Comparison of ENCODE assay signal across 7 cellular contexts in the genomic region with DNA sequence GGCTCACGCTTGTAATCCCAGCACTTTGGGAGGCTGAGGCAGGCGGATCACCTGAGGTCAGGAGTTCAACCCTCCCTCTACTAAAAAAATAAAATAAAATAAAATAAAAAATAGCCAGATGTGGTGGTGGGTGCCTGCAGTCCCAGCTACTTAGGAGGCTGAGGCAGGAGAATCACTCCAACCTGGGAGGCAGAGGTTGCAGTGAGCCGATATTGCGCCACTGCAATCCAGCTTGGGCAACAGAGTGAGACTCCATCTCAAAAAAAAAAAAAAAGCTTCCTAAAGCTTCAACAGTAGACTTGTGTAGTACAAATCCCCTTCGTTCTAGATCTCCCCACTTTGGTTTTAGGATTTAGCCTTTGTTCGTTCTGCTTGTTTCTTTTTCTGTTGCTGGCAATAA. TPM values are rescaled to one million over a fixed set of nuclear protein-coding genes. Genes with fewer than 3 reads are reported as not detected.
DNase-seq lines count a peak whose midpoint lies in the region; ATAC-seq, FAIRE-seq and TF ChIP-seq lines count a peak whose summit lies in the region.
"Not testable (repeated sequence)": the region's sequence is repeated elsewhere in the genome, so short reads cannot be mapped to it uniquely, and the experiment has no call there.

No MANE protein-coding gene starts in this region.

- not testable (repeated sequence) for H2AK5ac ChIP-seq in IMR-90 (ENCODE audit: low read depth, low read length); trophoblast cell (ENCODE audit: low read length)

- H3K4me3 ChIP-seq in IMR-90 (ENCODE audit: insufficient read depth, low read depth, low read length); SU-DHL-6 (ENCODE audit: insufficient read depth, low read length, poor library complexity, severe bottlenecking); K562; fibroblast of pulmonary artery (replicated peaks; ENCODE audit: low read depth, low read length); trophoblast cell (ENCODE audit: low read depth, low read length): not testable (repeated sequence)

- peaks cover 100% of the 10 kb centered on the region for H3K79me2 ChIP-seq in SU-DHL-6 (ENCODE audit: insufficient read depth, low read length)
- peaks cover 91% of the 10 kb centered on the region for H3K79me2 ChIP-seq in K562 (ENCODE audit: control insufficient read depth, insufficient read depth, low read length)
- peaks cover 12% of the 10 kb centered on the region for H3K79me2 ChIP-seq in trophoblast cell (ENCODE audit: control insufficient read depth, insufficient read depth, low read length, poor library complexity)

- TF ChIP-seq CTCF in IMR-90 (conservative IDR thresholded peaks at IDR 0.05; ENCODE audit: low read depth, low read length); SU-DHL-6 (IDR thresholded peaks at IDR 0.05; ENCODE audit: insufficient read depth, low read length, poor library complexity, severe bottlenecking); K562 (IDR thresholded peaks at IDR 0.05 in 2 of 3, conservative IDR thresholded peaks at IDR 0.05 in 1 of 3; ENCODE audit: insufficient read depth in 2 of 3, low read depth in 1 of 3, low read length in 3 of 3); fibroblast of pulmonary artery (IDR thresholded peaks at IDR 0.05; ENCODE audit: low read length, missing control alignments): not testable (repeated sequence)

- H2BK5ac ChIP-seq in IMR-90 (ENCODE audit: low read depth, low read length, poor library complexity, severe bottlenecking); trophoblast cell (ENCODE audit: low read depth, low read length, poor library complexity): not testable (repeated sequence)

- not testable (repeated sequence) for H3K27me3 Mint-ChIP-seq in activated T-helper 2 cell treated with anti-CD3 and anti-CD28 coated beads, Interferon-gamma antibody, Interleukin-2, Interleukin-4, amounts not matched to agents 10 μg/mL and 5 μg/mL and 100 μg/mL, durations not matched to agents 14 hours and 24 hours and 36 hours (ENCODE audit: low read depth)

- peak overlapping the region; percentile 11; the same call in 1 of the 2 replicates for H3K23ac ChIP-seq in IMR-90 (ENCODE audit: low read depth, low read length)
- not testable (repeated sequence) for H3K23ac ChIP-seq in trophoblast cell (ENCODE audit: low read length)

- not testable (repeated sequence) for H3K27ac ChIP-seq in IMR-90 (ENCODE audit: insufficient read depth, low read length); SU-DHL-6 (ENCODE audit: low read depth, low read length); K562 (ENCODE audit: extremely low read depth, low read depth, low read length); trophoblast cell (ENCODE audit: low read depth, low read length)

- not testable (repeated sequence) for H2AK9ac ChIP-seq in IMR-90 (replicated peaks; ENCODE audit: low read depth, low read length, poor library complexity)

- H3K9me3 Mint-ChIP-seq in activated T-helper 2 cell treated with anti-CD3 and anti-CD28 coated beads, Interferon-gamma antibody, Interleukin-2, Interleukin-4, amounts not matched to agents 10 μg/mL and 5 μg/mL and 100 μg/mL, durations not matched to agents 14 hours and 24 hours and 36 hours = not testable (repeated sequence)

- H3K79me1 ChIP-seq in IMR-90 (ENCODE audit: low read depth in 1 of 2, low read length in 2 of 2) = peaks cover 0 to 66% of the 10 kb centered on the region in 2 experiments
- H3K79me1 ChIP-seq in trophoblast cell (ENCODE audit: low read length) = not testable (repeated sequence)

- TF ChIP-seq POLR2A in IMR-90 (IDR thresholded peaks at IDR 0.05; ENCODE audit: low read depth, low read length); K562 (conservative IDR thresholded peaks at IDR 0.05): not testable (repeated sequence)

- H3K56ac ChIP-seq in IMR-90 (ENCODE audit: extremely low read depth, insufficient read depth, low read length) = not testable (repeated sequence)

- dilution Hi-C loops in IMR-90 (cut with HindIII; ENCODE audit: low sequenced_read_pairs, unreplicated experiment) = not testable (repeated sequence)

- not testable (repeated sequence) for H2BK12ac ChIP-seq in trophoblast cell (ENCODE audit: low read length)

- ATAC-seq in IMR-90 (ENCODE audit: low read depth); K562: not testable (repeated sequence)

- CTCF ChIA-PET in IMR-90 (lab: Yijun Ruan, JAX) = interaction anchor here (0.7 kb wide), 1 partner anchor 814 kb away, joined by 3 read pairs; no protein-coding TSS in a partner anchor
- CTCF ChIA-PET in K562 (lab: Yijun Ruan, JAX; ENCODE audit: low intra/inter-chr PET ratio) = not testable (repeated sequence)

- H3K36me3 Mint-ChIP-seq in activated T-helper 2 cell treated with anti-CD3 and anti-CD28 coated beads, Interferon-gamma antibody, Interleukin-2, Interleukin-4, amounts not matched to agents 10 μg/mL and 5 μg/mL and 100 μg/mL, durations not matched to agents 14 hours and 24 hours and 36 hours (ENCODE audit: low read depth) = peaks cover 44% of the 10 kb centered on the region

- H3K4me2 ChIP-seq in IMR-90 (ENCODE audit: low read depth, low read length); K562 (ENCODE audit: insufficient read depth, low read length); trophoblast cell (ENCODE audit: low read length): not testable (repeated sequence)
- peak overlapping the region; percentile 20 for H3K4me2 ChIP-seq in SU-DHL-6 (ENCODE audit: low read depth, low read length, poor library complexity, severe bottlenecking)

- H2BK15ac ChIP-seq in IMR-90 (ENCODE audit: low read depth, low read length) = not testable (repeated sequence)

- H2AFZ ChIP-seq in IMR-90 (replicated peaks; ENCODE audit: low read length, poor library complexity); SU-DHL-6 (ENCODE audit: low read depth, low read length, severe bottlenecking); K562 (ENCODE audit: low read depth, low read length); trophoblast cell (ENCODE audit: insufficient read depth, low read length, poor library complexity): not testable (repeated sequence)

- H3K9me2 ChIP-seq in SU-DHL-6 (replicated peaks; ENCODE audit: insufficient read depth, low read length) = not testable (repeated sequence)

- H3K9me1 ChIP-seq in IMR-90 (ENCODE audit: insufficient read depth, low read length); K562 (ENCODE audit: control insufficient read depth, insufficient read depth, low read length): not testable (repeated sequence)

- not testable (repeated sequence) for FAIRE-seq in K562 (lab: Jason Lieb, UNC)

- not testable (repeated sequence) for TF ChIP-seq EP300 in K562 (IDR thresholded peaks at IDR 0.05; ENCODE audit: low read length)

- WGBS in IMR-90 (ENCODE audit: extremely low coverage in 2 of 2, insufficient read length in 1 of 2), 2 experiments = no CpG with 5 or more reads among the region's 6 CpGs
- WGBS in K562 (ENCODE audit: insufficient coverage, low coverage, missing lambda C conversion rate) = 92% methylated on average over 6 of the region's 6 CpGs
- no CpG with 5 or more reads among the region's 6 CpGs for WGBS in trophoblast cell (ENCODE audit: extremely low coverage, insufficient coverage, insufficient read length)

- H3F3A ChIP-seq in SU-DHL-6 (ENCODE audit: insufficient read depth) = not testable (repeated sequence)

- H2BK120ac ChIP-seq in IMR-90 (ENCODE audit: low read depth, low read length); trophoblast cell (ENCODE audit: insufficient read depth, low read length, poor library complexity): not testable (repeated sequence)

- H4K20me1 ChIP-seq in IMR-90 (ENCODE audit: insufficient read depth, low read length) (peaks cover 93% of the 10 kb centered on the region), SU-DHL-6 (ENCODE audit: low read depth, low read length) (peaks cover 21% of the 10 kb centered on the region)
- not testable (repeated sequence) for H4K20me1 ChIP-seq in K562 (replicated peaks; ENCODE audit: control insufficient read depth, insufficient read depth, low read length)

- not testable (repeated sequence) for H4K91ac ChIP-seq in IMR-90 (ENCODE audit: insufficient read depth, low read depth, low read length); trophoblast cell (ENCODE audit: low read depth, low read length)

- in situ Hi-C loops in IMR-90 (cut with MboI; ENCODE audit: low sequenced_read_pairs); K562 (cut with MboI): not testable (repeated sequence)

- not testable (repeated sequence) for H3K27me3 ChIP-seq in IMR-90 (ENCODE audit: control insufficient read depth, insufficient read depth, low read length); SU-DHL-6 (ENCODE audit: low read length); K562 (ENCODE audit: control insufficient read depth in 2 of 2, insufficient read depth in 2 of 2, low read length in 2 of 2); trophoblast cell (ENCODE audit: insufficient read depth, low read length)

- H3K4me3 Mint-ChIP-seq in activated T-helper 2 cell treated with anti-CD3 and anti-CD28 coated beads, Interferon-gamma antibody, Interleukin-2, Interleukin-4, amounts not matched to agents 10 μg/mL and 5 μg/mL and 100 μg/mL, durations not matched to agents 14 hours and 24 hours and 36 hours (ENCODE audit: low read depth) = not testable (repeated sequence)

- H2BK20ac ChIP-seq in IMR-90 (ENCODE audit: low read depth, low read length) = not testable (repeated sequence)

- not testable (repeated sequence) for BruUV-seq in IMR-90 (replicated peaks; lab: Mats Ljungman, UMichigan); K562 (replicated peaks; lab: Mats Ljungman, UMichigan)

- not testable (repeated sequence) for H3K9ac ChIP-seq in IMR-90 (ENCODE audit: low read depth, low read length); SU-DHL-6 (ENCODE audit: low read length); K562 (ENCODE audit: insufficient read depth in 1 of 2, low read depth in 2 of 2, low read length in 2 of 2); trophoblast cell (ENCODE audit: low read length)

- H3K14ac ChIP-seq in IMR-90 (replicated peaks; ENCODE audit: low read depth, low read length); trophoblast cell (ENCODE audit: low read length): not testable (repeated sequence)

- not testable (repeated sequence) for H3K9me3 ChIP-seq in IMR-90 (ENCODE audit: control insufficient read depth, insufficient read depth, low read length); SU-DHL-6 (ENCODE audit: insufficient read depth, low read length); K562 (replicated peaks; ENCODE audit: control insufficient read depth, insufficient read depth, low read depth, low read length); trophoblast cell (ENCODE audit: insufficient read depth, low read depth, low read length)

- not testable (repeated sequence) for H4K12ac ChIP-seq in trophoblast cell (ENCODE audit: low read depth, low read length)

- TF ChIP-seq RAD21 in IMR-90 (IDR thresholded peaks at IDR 0.05; ENCODE audit: low read length); K562 (CRISPR knock-in tag; conservative IDR thresholded peaks at IDR 0.05 in 1 of 2, IDR thresholded peaks at IDR 0.05 in 1 of 2): not testable (repeated sequence)

- intact Hi-C loops in IMR-90 (cut with micrococcal nuclease); activated T-helper 2 cell treated with anti-CD3 and anti-CD28 coated beads, Interferon-gamma antibody, Interleukin-2, Interleukin-4, amounts not matched to agents 10 μg/mL and 5 μg/mL and 100 μg/mL, durations not matched to agents 14 hours and 24 hours and 36 hours (cut with micrococcal nuclease); K562 (cut with micrococcal nuclease): not testable (repeated sequence)

- not testable (repeated sequence) for H4K8ac ChIP-seq in IMR-90 (ENCODE audit: low read depth in 2 of 2, low read length in 2 of 2); trophoblast cell (ENCODE audit: low read depth, low read length)

- H3K4ac ChIP-seq in IMR-90 (ENCODE audit: low read depth, low read length) = not testable (repeated sequence)
- H3K4ac ChIP-seq in trophoblast cell (ENCODE audit: low read depth, low read length) = peak overlapping the region; percentile 62

- not testable (repeated sequence) for H4K5ac ChIP-seq in IMR-90 (ENCODE audit: low read depth, low read length)

- not testable (repeated sequence) for H3K4me1 ChIP-seq in IMR-90 (ENCODE audit: control insufficient read depth, insufficient read depth, low read length); K562 (replicated peaks in 1 of 2; ENCODE audit: control insufficient read depth in 2 of 2, insufficient read depth in 2 of 2, low read length in 2 of 2)
- peaks cover 4 to 15% of the 10 kb centered on the region in 2 experiments for H3K4me1 ChIP-seq in trophoblast cell (ENCODE audit: control insufficient read depth in 1 of 2, insufficient read depth in 2 of 2, low read length in 2 of 2)

- H3K4me1 Mint-ChIP-seq in activated T-helper 2 cell treated with anti-CD3 and anti-CD28 coated beads, Interferon-gamma antibody, Interleukin-2, Interleukin-4, amounts not matched to agents 10 μg/mL and 5 μg/mL and 100 μg/mL, durations not matched to agents 14 hours and 24 hours and 36 hours (ENCODE audit: low read depth) = peaks cover 33% of the 10 kb centered on the region

- peak overlapping the region; percentile 64 for H3K27ac Mint-ChIP-seq in activated T-helper 2 cell treated with anti-CD3 and anti-CD28 coated beads, Interferon-gamma antibody, Interleukin-2, Interleukin-4, amounts not matched to agents 10 μg/mL and 5 μg/mL and 100 μg/mL, durations not matched to agents 14 hours and 24 hours and 36 hours

- not testable (repeated sequence) for DNase-seq in IMR-90; activated T-helper 2 cell treated with anti-CD3 and anti-CD28 coated beads, Interferon-gamma antibody, Interleukin-2, Interleukin-4, amounts not matched to agents 10 μg/mL and 5 μg/mL and 100 μg/mL, durations not matched to agents 14 hours and 24 hours and 36 hours (ENCODE audit: low spot score); K562 (ENCODE audit: extremely low read depth in 1 of 4, low spot score in 3 of 4)
- DNase-seq in MV-4-11 (lab: John Stamatoyannopoulos, UW) = peak; percentile 24
- peak; percentile 12 for DNase-seq in fibroblast of pulmonary artery (ENCODE audit: low read depth)
- DNase-seq in trophoblast cell = peak in 1 of 2 donors; percentile 33

- H3K18ac ChIP-seq in IMR-90 (ENCODE audit: low read depth, low read length); trophoblast cell (ENCODE audit: low read length): not testable (repeated sequence)

- POLR2A ChIA-PET in IMR-90 (lab: Charles Lee; ENCODE audit: unreplicated experiment) (interaction anchor here (0.7 kb wide), 1 partner anchor 529 kb away, joined by 11 read pairs; no protein-coding TSS in a partner anchor), K562 (lab: Yijun Ruan, JAX) (interaction anchor here (1.1 kb wide), 1 partner anchor 224 kb away, joined by 4 read pairs; no protein-coding TSS in a partner anchor)

- H3K36me3 ChIP-seq in IMR-90 (ENCODE audit: control insufficient read depth, insufficient read depth, low read length); SU-DHL-6 (ENCODE audit: low read length); K562 (ENCODE audit: control insufficient read depth, insufficient read depth, low read length); trophoblast cell (ENCODE audit: control insufficient read depth in 1 of 2, insufficient read depth in 2 of 2, low read length in 2 of 2): not testable (repeated sequence)

RNA-seq across cellular contexts. Expression of a gene that starts 6.3 kb away (rescaled TPM):
- 43.0 and 45.0 TPM in 2 replicates for total RNA-seq in IMR-90 (2012; rRNA removed)
- polyA plus RNA-seq in IMR-90 (2012; rRNA removed) = 30.1 and 32.0 TPM in 2 replicates
- 15.6 and 18.5 TPM in 2 replicates for polyA plus RNA-seq in IMR-90 (2012; cell fraction: cytosol; rRNA removed)
- polyA plus RNA-seq in IMR-90 (2012; cell fraction: nucleus; rRNA removed; ENCODE audit: low replicate concordance) = 45.8 and 75.8 TPM in 2 replicates
- 56.7 and 60.1 TPM in 2 replicates for total RNA-seq in activated T-helper 2 cell treated with anti-CD3 and anti-CD28 coated beads, Interferon-gamma antibody, Interleukin-2, Interleukin-4, amounts not matched to agents 10 μg/mL and 5 μg/mL and 100 μg/mL, durations not matched to agents 14 hours and 24 hours and 36 hours
- total RNA-seq in K562 (2011; cell fraction: chromatin; rRNA removed; ENCODE audit: low replicate concordance) = 101 and 141 TPM in 2 replicates
- total RNA-seq in K562 (2011; cell fraction: nucleolus; rRNA removed) = 48.4 and 57.5 TPM in 2 replicates
- 86.7 and 121 TPM in 2 replicates for total RNA-seq in K562 (2011; cell fraction: nucleoplasm; rRNA removed)
- 18.4 and 18.8 TPM in 2 replicates for total RNA-seq in K562 (2014; rRNA removed)
- 21.3 and 22.0 TPM in 2 replicates for total RNA-seq in K562 (2014; rRNA removed; fragmentation: Illumina TruSeq; extraction: Trizol)
- 20.3 and 22.6 TPM in 2 replicates for total RNA-seq in K562 (2015; rRNA removed; fragmentation: Illumina TruSeq; extraction: Trizol)
- 18.6 and 19.0 TPM in 2 replicates for total RNA-seq in K562 (2021)
- 35.2 and 36.6 TPM in 2 replicates for polyA plus RNA-seq in K562 (2011; rRNA removed)
- 28.8 TPM in 2 replicates for polyA plus RNA-seq in K562 (2011; cell fraction: cytosol; rRNA removed)
- 47.1 and 52.7 TPM in 2 replicates for polyA plus RNA-seq in K562 (2011; cell fraction: nucleus; rRNA removed)
- polyA plus RNA-seq in K562 (2012) = 14.2 and 17.2 TPM in 2 replicates
- 25.8 and 27.1 TPM in 2 replicates for polyA plus RNA-seq in K562 (2014; fragmentation: Illumina TruSeq; extraction: Trizol)
- polyA plus RNA-seq in K562 (2014; fragmentation: Nextera tagmentation; extraction: Ambion mirVana) = 1 to 10 TPM; 1.8 to 2.1 TPM
- 14.7 and 16.7 TPM in 2 replicates for polyA plus RNA-seq in K562 (2014; rRNA removed)
- 41.0 and 45.9 TPM in 2 replicates for polyA minus RNA-seq in K562 (2011; rRNA and poly(A)+ RNA removed)
- polyA minus RNA-seq in K562 (2011; cell fraction: cytosol; rRNA and poly(A)+ RNA removed) = 22.4 and 27.1 TPM in 2 replicates
- 26.7 and 44.9 TPM in 2 replicates for polyA minus RNA-seq in K562 (2011; cell fraction: nucleus; rRNA and poly(A)+ RNA removed)
- 16.8 and 18.4 TPM in 2 replicates for polyA plus RNA-seq in trophoblast cell (2013)
